23 cellular contexts compared by ENCODE assay signal in the genomic region with DNA sequence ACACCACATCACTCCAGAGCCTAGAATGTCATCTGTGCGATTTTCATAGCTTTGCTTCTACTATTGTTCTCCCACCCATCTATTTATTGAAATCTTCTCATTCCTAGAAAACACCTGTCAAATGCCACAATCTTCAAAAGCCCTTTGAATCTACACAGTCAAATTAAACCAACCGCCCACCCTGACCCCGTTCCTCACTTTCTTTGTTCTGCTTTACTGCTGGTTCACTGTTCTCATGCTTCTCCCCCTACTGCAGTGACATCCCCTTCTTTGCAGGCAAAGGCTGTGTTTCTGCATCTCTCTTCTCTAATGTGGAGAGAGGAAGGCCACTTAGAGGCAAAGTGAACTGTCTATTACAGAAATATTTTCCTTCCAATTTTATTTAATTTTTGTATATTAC.
A peak's percentile ranks its signal among the peaks of the same experiment; 100 is the strongest.
DNase-seq lines count a peak whose midpoint lies in the region; ATAC-seq and TF ChIP-seq lines count a peak whose summit lies in the region.
"Had no signal": no experiment of that assay in that cellular context is flagged by ENCODE, and none has a peak within 500 bp of the region (broad histone marks: within the 10 kb centered on the region; RNA-seq: fewer than 3 reads in every experiment).

No MANE protein-coding gene starts in this region.

- H3K4me3 ChIP-seq in Jurkat, Clone E6-1 (ENCODE audit: low read length) = no peak overlapping the region
- no peak overlapping the region for H3K4me3 ChIP-seq in heart right ventricle
- H3K4me3 ChIP-seq: A549; BLaER1 treated with 17β-estradiol and CSF1 and Interleukin-3, amounts not matched to agents 10 nM and 100 nM; GM12878; GM23248 had no signal

- WGBS in heart right ventricle, 2 donors = 95 to 96% methylated on average over 3 of the region's 3 CpGs

- H3K4me1 ChIP-seq in heart right ventricle = peaks cover 0 to 5% (median 0%) of the 10 kb centered on the region in 9 donors
- H3K4me1 ChIP-seq: BE2C had no signal

- POLR2A ChIA-PET in activated CD8-positive, alpha-beta T cell treated with anti-CD3 and anti-CD28 coated beads for 36 hours (lab: Charles Lee) = interaction anchor here (0.7 kb wide), 1 partner anchor 34 kb away, joined by 3 read pairs; no protein-coding TSS in a partner anchor
- POLR2A ChIA-PET in activated CD8-positive, alpha-beta T cell treated with anti-CD3 and anti-CD28 coated beads, Interleukin-2, amount 10 ng/mL, durations not matched to agents 7 days and 5 days (lab: Charles Lee) = no interaction called here

- H3K27ac Mint-ChIP-seq in activated CD8-positive, alpha-beta T cell treated with anti-CD3 and anti-CD28 coated beads for 36 hours = no peak overlapping the region
- H3K27ac Mint-ChIP-seq in activated CD8-positive, alpha-beta T cell treated with anti-CD3 and anti-CD28 coated beads, Interleukin-2, amount 10 ng/mL, durations not matched to agents 7 days and 5 days = no peak overlapping the region
- H3K27ac Mint-ChIP-seq: CD14-positive monocyte; CD4-positive, alpha-beta T cell; CD8-positive, alpha-beta memory T cell had no signal

- no peak for TF ChIP-seq CTCF in activated CD8-positive, alpha-beta T cell treated with anti-CD3 and anti-CD28 coated beads for 36 hours (IDR thresholded peaks at IDR 0.05)
- TF ChIP-seq CTCF in heart right ventricle (IDR thresholded peaks at IDR 0.05) = no peak

- H3K27ac ChIP-seq in heart right ventricle = no peak overlapping the region
- H3K27ac ChIP-seq: A549; BLaER1 treated with 17β-estradiol and CSF1 and Interleukin-3, amounts not matched to agents 10 nM and 100 nM; GM23248 had no signal

- H3K36me3 ChIP-seq in heart right ventricle = no peaks in the 10 kb centered on the region
- H3K36me3 ChIP-seq: BE2C; BLaER1 treated with 17β-estradiol and CSF1 and Interleukin-3, amounts not matched to agents 10 nM and 100 nM had no signal

- peaks cover 0 to 15% (median 8%) of the 10 kb centered on the region in 11 donors for H3K9me3 ChIP-seq in heart right ventricle
- H3K9me3 ChIP-seq: A549, BE2C had no signal

- H3K9me3 Mint-ChIP-seq in activated CD8-positive, alpha-beta T cell treated with anti-CD3 and anti-CD28 coated beads for 36 hours = peaks cover 2% of the 10 kb centered on the region
- H3K9me3 Mint-ChIP-seq in activated CD8-positive, alpha-beta T cell treated with anti-CD3 and anti-CD28 coated beads, Interleukin-2, amount 10 ng/mL, durations not matched to agents 7 days and 5 days (ENCODE audit: insufficient read depth) = no peaks in the 10 kb centered on the region

- peak; percentile 74 for ATAC-seq in activated CD8-positive, alpha-beta T cell treated with anti-CD3 and anti-CD28 coated beads for 36 hours
- no peak for ATAC-seq in activated CD8-positive, alpha-beta T cell treated with anti-CD3 and anti-CD28 coated beads, Interleukin-2, amount 10 ng/mL, durations not matched to agents 7 days and 5 days
- ATAC-seq in HG03108 (IDR thresholded peaks at IDR 0.05; ENCODE audit: unreplicated experiment) (no peak), heart right ventricle (no peak)
- ATAC-seq: A549, GM12878 had no signal

- CTCF ChIA-PET in activated CD8-positive, alpha-beta T cell treated with anti-CD3 and anti-CD28 coated beads for 36 hours (lab: Charles Lee) = no interaction called here
- CTCF ChIA-PET in activated CD8-positive, alpha-beta T cell treated with anti-CD3 and anti-CD28 coated beads, Interleukin-2, amount 10 ng/mL, durations not matched to agents 7 days and 5 days (lab: Charles Lee) = no interaction called here

- DNase-seq in activated CD8-positive, alpha-beta T cell treated with anti-CD3 and anti-CD28 coated beads for 36 hours = peak; percentile 60
- DNase-seq in activated CD8-positive, alpha-beta T cell treated with anti-CD3 and anti-CD28 coated beads, Interleukin-2, amount 10 ng/mL, durations not matched to agents 7 days and 5 days = no peak
- DNase-seq in Jurkat, Clone E6-1 (ENCODE audit: low read depth, low spot score) = peak; percentile 5
- DNase-seq in head of caudate nucleus = peak in 27 of 42 donors; percentile 11 to 78 (median 40)
- DNase-seq in heart right ventricle = no peak
- DNase-seq: 8988T; ACHN; AML-193; BE2C; CD4-positive, alpha-beta T cell; CD8-positive, alpha-beta memory T cell; DMS 273 treated with DMSO at 0.1 percent for 48 hours; DMS79; EL; GDM1; GM23248; H7; HCEC 1CT had no signal

- H3K27me3 ChIP-seq in heart right ventricle = no peaks in the 10 kb centered on the region
- H3K27me3 ChIP-seq: BE2C; BLaER1 treated with 17β-estradiol and CSF1 and Interleukin-3, amounts not matched to agents 10 nM and 100 nM had no signal

- intact Hi-C loops in activated CD8-positive, alpha-beta T cell treated with anti-CD3 and anti-CD28 coated beads for 36 hours (cut with micrococcal nuclease) = no loop called here
- intact Hi-C loops in head of caudate nucleus (cut with DNase I) = no loop called here
- intact Hi-C loops in heart right ventricle (cut with DNase I) = no loop called here

- H3K4me1 Mint-ChIP-seq in activated CD8-positive, alpha-beta T cell treated with anti-CD3 and anti-CD28 coated beads for 36 hours (ENCODE audit: low read depth) = peaks cover 11% of the 10 kb centered on the region
- no peaks in the 10 kb centered on the region for H3K4me1 Mint-ChIP-seq in activated CD8-positive, alpha-beta T cell treated with anti-CD3 and anti-CD28 coated beads, Interleukin-2, amount 10 ng/mL, durations not matched to agents 7 days and 5 days (ENCODE audit: low read depth)
- H3K4me1 Mint-ChIP-seq: CD14-positive monocyte; CD8-positive, alpha-beta memory T cell had no signal

- H3K36me3 Mint-ChIP-seq in activated CD8-positive, alpha-beta T cell treated with anti-CD3 and anti-CD28 coated beads for 36 hours (ENCODE audit: low read depth) = no peaks in the 10 kb centered on the region
- H3K36me3 Mint-ChIP-seq in activated CD8-positive, alpha-beta T cell treated with anti-CD3 and anti-CD28 coated beads, Interleukin-2, amount 10 ng/mL, durations not matched to agents 7 days and 5 days (ENCODE audit: low read depth) = no peaks in the 10 kb centered on the region
- H3K36me3 Mint-ChIP-seq: CD14-positive monocyte had no signal

- no peaks in the 10 kb centered on the region for H3K27me3 Mint-ChIP-seq in activated CD8-positive, alpha-beta T cell treated with anti-CD3 and anti-CD28 coated beads for 36 hours
- no peaks in the 10 kb centered on the region for H3K27me3 Mint-ChIP-seq in activated CD8-positive, alpha-beta T cell treated with anti-CD3 and anti-CD28 coated beads, Interleukin-2, amount 10 ng/mL, durations not matched to agents 7 days and 5 days (ENCODE audit: low read depth)
- H3K27me3 Mint-ChIP-seq: CD8-positive, alpha-beta memory T cell had no signal

- no peak overlapping the region for H3K4me3 Mint-ChIP-seq in activated CD8-positive, alpha-beta T cell treated with anti-CD3 and anti-CD28 coated beads for 36 hours
- no peak overlapping the region for H3K4me3 Mint-ChIP-seq in activated CD8-positive, alpha-beta T cell treated with anti-CD3 and anti-CD28 coated beads, Interleukin-2, amount 10 ng/mL, durations not matched to agents 7 days and 5 days
- H3K4me3 Mint-ChIP-seq: CD14-positive monocyte; CD4-positive, alpha-beta T cell; CD8-positive, alpha-beta memory T cell had no signal

Comparison
In these comparisons a context has a peak if more than half of its experiments do, and no peak if none do; other contexts are left out.
1. DNase-seq: peak in activated CD8-positive, alpha-beta T cell treated with anti-CD3 and anti-CD28 coated beads for 36 hours (single experiment), Jurkat, Clone E6-1 (single experiment) and head of caudate nucleus (27 of 42); none in activated CD8-positive, alpha-beta T cell treated with anti-CD3 and anti-CD28 coated beads, Interleukin-2, amount 10 ng/mL, durations not matched to agents 7 days and 5 days (single experiment) and heart right ventricle (0 of 2).